20 cellular contexts compared by ENCODE assay signal in the genomic region with DNA sequence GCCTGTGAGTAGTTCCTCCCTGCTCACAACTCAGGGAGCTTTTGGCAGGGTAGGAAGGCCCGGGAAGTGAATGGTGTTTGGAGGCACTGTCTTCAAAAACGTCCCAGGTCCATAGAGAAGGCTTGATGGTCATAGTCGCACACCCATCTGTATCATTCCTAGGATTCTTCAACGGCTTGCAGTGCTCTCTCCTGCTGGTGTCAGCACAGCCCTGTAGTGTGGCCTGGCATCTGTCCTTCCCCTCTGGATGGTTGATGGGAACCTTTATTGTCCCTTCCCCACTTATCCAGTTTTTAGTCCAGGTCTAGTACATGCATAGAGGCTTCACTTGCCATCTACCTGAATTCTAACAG.
"Had no signal": no experiment of that assay in that cellular context is flagged by ENCODE, and none has a peak within 500 bp of the region (broad histone marks: within the 10 kb centered on the region; RNA-seq: fewer than 3 reads in every experiment).

No MANE protein-coding gene starts in this region.

- H3K27me3 Mint-ChIP-seq: activated naive CD8-positive, alpha-beta T cell treated with anti-CD3 and anti-CD28 coated beads, Interleukin-2, amount 50 U/mL, for 24 hours; memory B cell; naive B cell; T-cell had no signal

- H3K27ac ChIP-seq: WERI-Rb-1 had no signal

- H3K27ac Mint-ChIP-seq: activated CD8-positive, alpha-beta T cell treated with anti-CD3 and anti-CD28 coated beads, Interleukin-2, amount 10 ng/mL, durations not matched to agents 7 days and 5 days; activated naive CD8-positive, alpha-beta T cell treated with anti-CD3 and anti-CD28 coated beads, Interleukin-2, amount 50 U/mL, for 24 hours; activated T-helper 1 cell treated with anti-CD3 and anti-CD28 coated beads, Interleukin-12 subunit alpha, Interleukin-12 subunit beta, Interleukin-2, Interleukin-4 antibody, amounts not matched to agents 30 ng/mL and 10 ng/mL and 1 ng/mL, durations not matched to agents 14 hours and 24 hours and 36 hours; memory B cell; T-cell; T-helper 2 cell treated with Interferon-gamma antibody and Interleukin-4, amounts not matched to agents 5 μg/mL and 100 μg/mL, for 36 hours had no signal

- H3K9me3 Mint-ChIP-seq: activated naive CD8-positive, alpha-beta T cell treated with anti-CD3 and anti-CD28 coated beads, Interleukin-2, amount 50 U/mL, for 24 hours; activated T-helper 1 cell treated with anti-CD3 and anti-CD28 coated beads, Interleukin-12 subunit alpha, Interleukin-12 subunit beta, Interleukin-2, Interleukin-4 antibody, amounts not matched to agents 30 ng/mL and 10 ng/mL and 1 ng/mL, durations not matched to agents 14 hours and 24 hours and 36 hours; memory B cell; naive B cell; T-cell; T-helper 2 cell treated with Interferon-gamma antibody and Interleukin-4, amounts not matched to agents 5 μg/mL and 100 μg/mL, for 36 hours had no signal

- ATAC-seq: activated CD8-positive, alpha-beta T cell treated with anti-CD3 and anti-CD28 coated beads, Interleukin-2, amount 10 ng/mL, durations not matched to agents 7 days and 5 days; activated naive CD8-positive, alpha-beta T cell treated with anti-CD3 and anti-CD28 coated beads, Interleukin-2, amount 50 U/mL, for 24 hours; esophagus mucosa; left cardiac atrium; right cardiac atrium; stimulated activated naive CD8-positive, alpha-beta T cell treated with anti-CD3 and anti-CD28 coated beads, Interleukin-15, Interleukin-2, amounts not matched to agents 100 U/mL and 50 U/mL, for 24 hours; T-cell had no signal

- DNase-seq: activated CD4-positive, alpha-beta T cell treated with anti-CD3 and anti-CD28 coated beads for 1 hour; activated CD4-positive, alpha-beta T cell treated with anti-CD3 and anti-CD28 coated beads, Interleukin-2, amount 50 U/mL, for 1 hour; activated CD8-positive, alpha-beta T cell treated with anti-CD3 and anti-CD28 coated beads, Interleukin-2, amount 10 ng/mL, durations not matched to agents 7 days and 5 days; activated gamma-delta T cell; activated naive CD4-positive, alpha-beta T cell treated with anti-CD3 and anti-CD28 coated beads, Interleukin-2, amount 50 U/mL, for 16 hours; activated naive CD8-positive, alpha-beta T cell treated with anti-CD3 and anti-CD28 coated beads, Interleukin-2, amount 50 U/mL, for 24 hours; effector memory CD4-positive, alpha-beta T cell; hypothalamus; left cardiac atrium; naive B cell; right cardiac atrium; stimulated activated CD4-positive, alpha-beta T cell treated with anti-CD3 and anti-CD28 coated beads, Interleukin-12 subunit alpha, Interleukin-12 subunit beta, amount 100 ng/mL, for 4 hours; stimulated activated CD4-positive, alpha-beta T cell treated with anti-CD3 and anti-CD28 coated beads, Interleukin-4, amount 100 ng/mL, for 4 hours; stimulated activated naive CD8-positive, alpha-beta T cell treated with anti-CD3 and anti-CD28 coated beads, Interleukin-15, Interleukin-2, amounts not matched to agents 100 U/mL and 50 U/mL, for 24 hours; T-cell; WERI-Rb-1 had no signal

- H3K36me3 ChIP-seq: WERI-Rb-1 had no signal

- H3K4me1 Mint-ChIP-seq: memory B cell, T-cell had no signal

- H3K4me3 Mint-ChIP-seq: activated CD8-positive, alpha-beta T cell treated with anti-CD3 and anti-CD28 coated beads, Interleukin-2, amount 10 ng/mL, durations not matched to agents 7 days and 5 days; activated naive CD8-positive, alpha-beta T cell treated with anti-CD3 and anti-CD28 coated beads, Interleukin-2, amount 50 U/mL, for 24 hours; activated T-helper 1 cell treated with anti-CD3 and anti-CD28 coated beads, Interleukin-12 subunit alpha, Interleukin-12 subunit beta, Interleukin-2, Interleukin-4 antibody, amounts not matched to agents 30 ng/mL and 10 ng/mL and 1 ng/mL, durations not matched to agents 14 hours and 24 hours and 36 hours; memory B cell; naive B cell; T-cell; T-helper 2 cell treated with Interferon-gamma antibody and Interleukin-4, amounts not matched to agents 5 μg/mL and 100 μg/mL, for 36 hours had no signal
